In genomic region chr5:63053019-63053638, GRCh38 we compare ENCODE assay signal across 19 cellular contexts.
A peak's percentile ranks its signal among the peaks of the same experiment; 100 is the strongest.
DNase-seq lines count a peak whose midpoint lies in the region; ATAC-seq and TF ChIP-seq lines count a peak whose summit lies in the region.
"Had no signal": no experiment of that assay in that cellular context is flagged by ENCODE, and none has a peak within 500 bp of the region (broad histone marks: within the 10 kb centered on the region; RNA-seq: fewer than 3 reads in every experiment).

No MANE protein-coding gene starts in this region.

- H3K4me1 ChIP-seq in CD8-positive, alpha-beta T cell (ENCODE audit: insufficient read depth, low read length), result no peaks in the 10 kb centered on the region
- H3K4me1 ChIP-seq: adrenal gland, esophagus squamous epithelium had no signal

- POLR2A ChIA-PET in CD8-positive, alpha-beta T cell (lab: Charles Lee), result no interaction called here

- peaks cover 3% of the 10 kb centered on the region for H3K27me3 Mint-ChIP-seq in glutamatergic neuron (ENCODE audit: unreplicated experiment)
- H3K27me3 Mint-ChIP-seq in CD8-positive, alpha-beta T cell (ENCODE audit: low read depth), result no peaks in the 10 kb centered on the region
- H3K27me3 Mint-ChIP-seq: activated CD8-positive, alpha-beta memory T cell treated with anti-CD3 and anti-CD28 coated beads, Interleukin-2, amount 10 ng/mL, durations not matched to agents 7 days and 5 days; central memory CD8-positive, alpha-beta T cell had no signal

- intact Hi-C loops in CD8-positive, alpha-beta T cell (cut with DNase I, micrococcal nuclease), result no loop called here

- H3K27me3 ChIP-seq in CD8-positive, alpha-beta T cell (ENCODE audit: insufficient read depth, low read length), result no peaks in the 10 kb centered on the region
- H3K27me3 ChIP-seq: adrenal gland, esophagus squamous epithelium, neural progenitor cell had no signal

- no peaks in the 10 kb centered on the region for H3K36me3 Mint-ChIP-seq in glutamatergic neuron (ENCODE audit: unreplicated experiment)
- no peaks in the 10 kb centered on the region for H3K36me3 Mint-ChIP-seq in CD8-positive, alpha-beta T cell
- H3K36me3 Mint-ChIP-seq: activated CD8-positive, alpha-beta memory T cell treated with anti-CD3 and anti-CD28 coated beads, Interleukin-2, amount 10 ng/mL, durations not matched to agents 7 days and 5 days; neural progenitor cell had no signal

- H3K9me3 Mint-ChIP-seq in glutamatergic neuron (ENCODE audit: unreplicated experiment), result no peaks in the 10 kb centered on the region
- H3K9me3 Mint-ChIP-seq in CD8-positive, alpha-beta T cell, result no peaks in the 10 kb centered on the region
- H3K9me3 Mint-ChIP-seq: neural progenitor cell had no signal

- peak; percentile 8 for DNase-seq in HuH-7 (ENCODE audit: low spot score)
- DNase-seq in epithelial cell of esophagus (ENCODE audit: low read depth), result peak; percentile 8
- DNase-seq in left lobe of liver (ENCODE audit: low spot score), result peak; percentile 52
- DNase-seq in stromal cell of bone marrow (ENCODE audit: low read depth), result peak; percentile 12
- no peak for DNase-seq in NCI-H146 (lab: John Stamatoyannopoulos, UW)
- no peak for DNase-seq in glutamatergic neuron
- DNase-seq in CD8-positive, alpha-beta T cell, result no peak
- no peak for DNase-seq in NCI-H82 (lab: John Stamatoyannopoulos, UW)
- DNase-seq: activated CD8-positive, alpha-beta memory T cell treated with anti-CD3 and anti-CD28 coated beads, Interleukin-2, amount 10 ng/mL, durations not matched to agents 7 days and 5 days; esophagus squamous epithelium; NCI-H1105; NCI-H774; stimulated activated CD4-positive, alpha-beta T cell treated with anti-CD3 and anti-CD28 coated beads, Interleukin-4, amount 100 ng/mL, for 1 hour; T-helper 9 cell had no signal

- CTCF ChIA-PET in CD8-positive, alpha-beta T cell (lab: Charles Lee), result no interaction called here

- no peak overlapping the region for H3K4me3 Mint-ChIP-seq in glutamatergic neuron (ENCODE audit: unreplicated experiment)
- H3K4me3 Mint-ChIP-seq in CD8-positive, alpha-beta T cell, result no peak overlapping the region
- H3K4me3 Mint-ChIP-seq: activated CD8-positive, alpha-beta memory T cell treated with anti-CD3 and anti-CD28 coated beads, Interleukin-2, amount 10 ng/mL, durations not matched to agents 7 days and 5 days; central memory CD8-positive, alpha-beta T cell; neural progenitor cell had no signal

- H3K27ac ChIP-seq in CD8-positive, alpha-beta T cell (ENCODE audit: low read depth, low read length), result no peak overlapping the region
- H3K27ac ChIP-seq: KMS-11, neural progenitor cell, SK-N-MC had no signal

- no peaks in the 10 kb centered on the region for H3K36me3 ChIP-seq in CD8-positive, alpha-beta T cell (ENCODE audit: insufficient read depth, low read length)
- H3K36me3 ChIP-seq: adrenal gland, esophagus squamous epithelium, neural progenitor cell had no signal

- H3K4me3 ChIP-seq in epithelial cell of esophagus (ENCODE audit: low read length), result no peak overlapping the region
- no peak overlapping the region for H3K4me3 ChIP-seq in CD8-positive, alpha-beta T cell (ENCODE audit: low read depth, low read length)
- H3K4me3 ChIP-seq: adrenal gland, esophagus squamous epithelium, neural progenitor cell, SK-N-MC had no signal

- H3K4me1 Mint-ChIP-seq in glutamatergic neuron (ENCODE audit: low read depth, unreplicated experiment), result no peaks in the 10 kb centered on the region
- no peaks in the 10 kb centered on the region for H3K4me1 Mint-ChIP-seq in CD8-positive, alpha-beta T cell (ENCODE audit: low read depth)
- H3K4me1 Mint-ChIP-seq: activated CD8-positive, alpha-beta memory T cell treated with anti-CD3 and anti-CD28 coated beads, Interleukin-2, amount 10 ng/mL, durations not matched to agents 7 days and 5 days; central memory CD8-positive, alpha-beta T cell had no signal

- H3K9me3 ChIP-seq in CD8-positive, alpha-beta T cell (ENCODE audit: low read length), result no peaks in the 10 kb centered on the region
- H3K9me3 ChIP-seq: adrenal gland, esophagus squamous epithelium had no signal

- TF ChIP-seq CTCF in epithelial cell of esophagus (IDR thresholded peaks at IDR 0.05; ENCODE audit: insufficient read depth, low read depth, low read length, missing control alignments), result no peak
- no peak for TF ChIP-seq CTCF in glutamatergic neuron (IDR thresholded peaks at IDR 0.05; ENCODE audit: partially characterized antibody, unreplicated experiment)
- no peak for TF ChIP-seq CTCF in CD8-positive, alpha-beta T cell (IDR thresholded peaks at IDR 0.05)

- no peak overlapping the region for H3K27ac Mint-ChIP-seq in glutamatergic neuron (ENCODE audit: unreplicated experiment)
- H3K27ac Mint-ChIP-seq in CD8-positive, alpha-beta T cell, result no peak overlapping the region
- H3K27ac Mint-ChIP-seq: activated CD8-positive, alpha-beta memory T cell treated with anti-CD3 and anti-CD28 coated beads, Interleukin-2, amount 10 ng/mL, durations not matched to agents 7 days and 5 days; neural progenitor cell had no signal

- peak; percentile 98 for ATAC-seq in left lobe of liver
- ATAC-seq in CD8-positive, alpha-beta T cell, result no peak
- ATAC-seq: activated CD8-positive, alpha-beta memory T cell treated with anti-CD3 and anti-CD28 coated beads, Interleukin-2, amount 10 ng/mL, durations not matched to agents 7 days and 5 days had no signal

Comparison
In these comparisons a context has a peak if more than half of its experiments do, and no peak if none do; other contexts are left out.
1. DNase-seq: peak in HuH-7 (single experiment), epithelial cell of esophagus (single experiment), left lobe of liver (single experiment) and stromal cell of bone marrow (single experiment); none in NCI-H146 (single experiment), glutamatergic neuron (single experiment), CD8-positive, alpha-beta T cell (0 of 7) and NCI-H82 (single experiment).